In genomic region chr6:106405044-106405443, GRCh38 we compare ENCODE assay signal across 1 cellular context. TPM values are rescaled to one million over a fixed set of nuclear protein-coding genes. Genes with fewer than 3 reads are reported as not detected.
"Had no signal": no experiment of that assay in that cellular context is flagged by ENCODE, and none has a peak within 500 bp of the region (broad histone marks: within the 10 kb centered on the region; RNA-seq: fewer than 3 reads in every experiment).

No MANE protein-coding gene starts in this region.

RNA-seq across cellular contexts. Expression of gene CRYBG1, which starts 44.5 kb away (rescaled TPM):
- total RNA-seq: cardiac muscle cell had no signal
